1 cellular context compared by ENCODE assay signal in the genomic region with DNA sequence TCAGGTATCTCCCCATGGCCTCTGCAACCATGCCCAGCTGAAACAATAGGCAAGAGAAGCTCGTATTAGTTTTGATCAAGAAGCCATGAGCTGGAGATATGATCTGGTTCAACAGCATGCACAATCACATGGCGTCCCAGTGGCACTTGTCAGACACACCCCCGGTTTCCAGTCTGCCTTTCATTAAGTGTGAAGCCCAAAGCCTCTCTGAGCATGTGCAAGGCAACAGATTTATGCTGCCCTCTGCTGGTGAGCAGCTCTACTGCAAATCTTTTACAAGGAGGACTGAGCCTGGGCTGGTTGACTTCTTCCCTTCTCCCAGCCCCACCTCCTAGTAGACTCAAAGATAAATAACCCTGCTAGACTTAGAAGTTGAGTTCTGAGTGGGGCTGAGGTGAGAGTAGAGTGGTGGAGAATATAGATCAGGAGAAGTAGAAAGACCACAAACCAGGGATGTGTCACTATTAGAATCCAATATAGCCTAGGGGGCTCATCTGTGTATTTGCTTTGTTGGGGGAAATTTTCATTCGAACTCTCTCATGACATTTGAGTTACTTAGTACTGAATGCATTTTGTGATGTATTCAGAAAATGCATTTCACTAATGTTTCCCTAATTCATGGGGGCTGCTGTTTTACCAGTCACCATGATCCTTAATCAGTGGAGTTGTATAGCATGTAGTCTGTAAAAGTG.
A peak's percentile ranks its signal among the peaks of the same experiment; 100 is the strongest.
TF ChIP-seq lines count a peak whose summit lies in the region.

No MANE protein-coding gene starts in this region.

TF ChIP-seq in HepG2, 621 proteins besides CTCF, POLR2A, EP300 and RAD21 (continued from another document and continues in another):
- TF ChIP-seq TRAFD1 (CRISPR knock-in tag; IDR thresholded peaks at IDR 0.05; ENCODE audit: borderline replicate concordance) = no peak; the same call in 1 of the 2 replicates
- TF ChIP-seq KDM5B (CRISPR knock-in tag; IDR thresholded peaks at IDR 0.05; ENCODE audit: borderline replicate concordance) = no peak
- TF ChIP-seq MAFG (CRISPR knock-in tag; IDR thresholded peaks at IDR 0.05) = no peak
- TF ChIP-seq, protein P1, sequence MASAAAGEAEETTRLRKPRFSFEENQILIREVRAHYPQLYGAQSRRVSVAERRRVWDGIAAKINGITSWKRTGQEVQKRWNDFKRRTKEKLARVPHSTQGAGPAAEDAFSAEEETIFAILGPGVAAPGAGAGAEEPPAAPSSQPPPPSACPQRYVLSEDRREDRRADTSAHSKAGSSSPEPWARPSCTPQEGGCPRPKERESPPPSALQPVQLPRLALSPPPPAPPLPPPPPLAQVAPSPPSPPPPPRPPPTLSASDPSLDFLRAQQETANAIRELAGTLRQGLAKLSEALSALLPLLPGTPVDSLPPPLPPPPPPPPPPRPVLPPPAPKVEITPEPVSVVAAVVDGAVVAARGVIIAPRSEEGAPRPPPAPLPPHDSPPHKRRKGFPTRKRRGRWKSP (CRISPR knock-in tag; IDR thresholded peaks at IDR 0.05) = 0 out of 2 replicates have a peak, but pooled peaks have one; percentile 59
- TF ChIP-seq, protein P2, sequence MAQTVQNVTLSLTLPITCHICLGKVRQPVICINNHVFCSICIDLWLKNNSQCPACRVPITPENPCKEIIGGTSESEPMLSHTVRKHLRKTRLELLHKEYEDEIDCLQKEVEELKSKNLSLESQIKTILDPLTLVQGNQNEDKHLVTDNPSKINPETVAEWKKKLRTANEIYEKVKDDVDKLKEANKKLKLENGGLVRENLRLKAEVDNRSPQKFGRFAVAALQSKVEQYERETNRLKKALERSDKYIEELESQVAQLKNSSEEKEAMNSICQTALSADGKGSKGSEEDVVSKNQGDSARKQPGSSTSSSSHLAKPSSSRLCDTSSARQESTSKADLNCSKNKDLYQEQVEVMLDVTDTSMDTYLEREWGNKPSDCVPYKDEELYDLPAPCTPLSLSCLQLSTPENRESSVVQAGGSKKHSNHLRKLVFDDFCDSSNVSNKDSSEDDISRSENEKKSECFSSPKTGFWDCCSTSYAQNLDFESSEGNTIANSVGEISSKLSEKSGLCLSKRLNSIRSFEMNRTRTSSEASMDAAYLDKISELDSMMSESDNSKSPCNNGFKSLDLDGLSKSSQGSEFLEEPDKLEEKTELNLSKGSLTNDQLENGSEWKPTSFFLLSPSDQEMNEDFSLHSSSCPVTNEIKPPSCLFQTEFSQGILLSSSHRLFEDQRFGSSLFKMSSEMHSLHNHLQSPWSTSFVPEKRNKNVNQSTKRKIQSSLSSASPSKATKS (CRISPR knock-in tag; IDR thresholded peaks at IDR 0.05) = no peak
- no peak for TF ChIP-seq FOXK2 (IDR thresholded peaks at IDR 0.05)
- TF ChIP-seq, protein P3, sequence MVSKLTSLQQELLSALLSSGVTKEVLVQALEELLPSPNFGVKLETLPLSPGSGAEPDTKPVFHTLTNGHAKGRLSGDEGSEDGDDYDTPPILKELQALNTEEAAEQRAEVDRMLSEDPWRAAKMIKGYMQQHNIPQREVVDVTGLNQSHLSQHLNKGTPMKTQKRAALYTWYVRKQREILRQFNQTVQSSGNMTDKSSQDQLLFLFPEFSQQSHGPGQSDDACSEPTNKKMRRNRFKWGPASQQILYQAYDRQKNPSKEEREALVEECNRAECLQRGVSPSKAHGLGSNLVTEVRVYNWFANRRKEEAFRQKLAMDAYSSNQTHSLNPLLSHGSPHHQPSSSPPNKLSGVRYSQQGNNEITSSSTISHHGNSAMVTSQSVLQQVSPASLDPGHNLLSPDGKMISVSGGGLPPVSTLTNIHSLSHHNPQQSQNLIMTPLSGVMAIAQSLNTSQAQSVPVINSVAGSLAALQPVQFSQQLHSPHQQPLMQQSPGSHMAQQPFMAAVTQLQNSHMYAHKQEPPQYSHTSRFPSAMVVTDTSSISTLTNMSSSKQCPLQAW (CRISPR knock-in tag; IDR thresholded peaks at IDR 0.05) = 0 out of 2 replicates have a peak, but pooled peaks have one; percentile 46
- TF ChIP-seq JDP2 (CRISPR knock-in tag; IDR thresholded peaks at IDR 0.05; ENCODE audit: borderline replicate concordance) = no peak
- TF ChIP-seq ZNF737 (CRISPR knock-in tag; IDR thresholded peaks at IDR 0.05; ENCODE audit: borderline replicate concordance) = no peak
- TF ChIP-seq CREB1 (IDR thresholded peaks at IDR 0.05) = no peak
- no peak for TF ChIP-seq CREB1 (CRISPR knock-in tag; IDR thresholded peaks at IDR 0.05)
- peak in 1 of 2 experiments; percentile 20; a peak in 1 of 4 replicates for TF ChIP-seq NR2F1 (CRISPR knock-in tag; IDR thresholded peaks at IDR 0.05)
- no peak for TF ChIP-seq ZNF749 (CRISPR knock-in tag; IDR thresholded peaks at IDR 0.05; ENCODE audit: borderline replicate concordance)
- TF ChIP-seq ZNF776 (CRISPR knock-in tag; IDR thresholded peaks at IDR 0.05) = no peak
- no peak for TF ChIP-seq ISL2 (CRISPR knock-in tag; IDR thresholded peaks at IDR 0.05)
- no peak for TF ChIP-seq MAFF (IDR thresholded peaks at IDR 0.05; ENCODE audit: low read depth, low read length)
- no peak; the same call in 1 of the 2 replicates for TF ChIP-seq ELF1 (CRISPR knock-in tag; IDR thresholded peaks at IDR 0.05)
- TF ChIP-seq, protein P4, sequence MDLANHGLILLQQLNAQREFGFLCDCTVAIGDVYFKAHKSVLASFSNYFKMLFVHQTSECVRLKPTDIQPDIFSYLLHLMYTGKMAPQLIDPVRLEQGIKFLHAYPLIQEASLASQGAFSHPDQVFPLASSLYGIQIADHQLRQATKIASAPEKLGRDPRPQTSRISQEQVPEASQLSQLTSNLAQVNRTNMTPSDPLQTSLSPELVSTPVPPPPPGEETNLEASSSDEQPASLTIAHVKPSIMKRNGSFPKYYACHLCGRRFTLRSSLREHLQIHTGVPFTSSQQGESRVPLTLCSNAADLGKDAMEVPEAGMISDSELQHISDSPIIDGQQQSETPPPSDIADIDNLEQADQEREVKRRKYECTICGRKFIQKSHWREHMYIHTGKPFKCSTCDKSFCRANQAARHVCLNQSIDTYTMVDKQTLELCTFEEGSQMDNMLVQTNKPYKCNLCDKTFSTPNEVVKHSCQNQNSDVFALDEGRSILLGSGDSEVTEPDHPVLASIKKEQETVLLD (CRISPR knock-in tag; IDR thresholded peaks at IDR 0.05; ENCODE audit: low read depth) = no peak
- TF ChIP-seq TSC22D2 (CRISPR knock-in tag; IDR thresholded peaks at IDR 0.05; ENCODE audit: borderline replicate concordance) = peak; percentile 94; the same call in 1 of the 2 replicates
- no peak for TF ChIP-seq SYNCRIP (IDR thresholded peaks at IDR 0.05; ENCODE audit: insufficient read depth, low read depth, low read length)
- TF ChIP-seq, protein P5, sequence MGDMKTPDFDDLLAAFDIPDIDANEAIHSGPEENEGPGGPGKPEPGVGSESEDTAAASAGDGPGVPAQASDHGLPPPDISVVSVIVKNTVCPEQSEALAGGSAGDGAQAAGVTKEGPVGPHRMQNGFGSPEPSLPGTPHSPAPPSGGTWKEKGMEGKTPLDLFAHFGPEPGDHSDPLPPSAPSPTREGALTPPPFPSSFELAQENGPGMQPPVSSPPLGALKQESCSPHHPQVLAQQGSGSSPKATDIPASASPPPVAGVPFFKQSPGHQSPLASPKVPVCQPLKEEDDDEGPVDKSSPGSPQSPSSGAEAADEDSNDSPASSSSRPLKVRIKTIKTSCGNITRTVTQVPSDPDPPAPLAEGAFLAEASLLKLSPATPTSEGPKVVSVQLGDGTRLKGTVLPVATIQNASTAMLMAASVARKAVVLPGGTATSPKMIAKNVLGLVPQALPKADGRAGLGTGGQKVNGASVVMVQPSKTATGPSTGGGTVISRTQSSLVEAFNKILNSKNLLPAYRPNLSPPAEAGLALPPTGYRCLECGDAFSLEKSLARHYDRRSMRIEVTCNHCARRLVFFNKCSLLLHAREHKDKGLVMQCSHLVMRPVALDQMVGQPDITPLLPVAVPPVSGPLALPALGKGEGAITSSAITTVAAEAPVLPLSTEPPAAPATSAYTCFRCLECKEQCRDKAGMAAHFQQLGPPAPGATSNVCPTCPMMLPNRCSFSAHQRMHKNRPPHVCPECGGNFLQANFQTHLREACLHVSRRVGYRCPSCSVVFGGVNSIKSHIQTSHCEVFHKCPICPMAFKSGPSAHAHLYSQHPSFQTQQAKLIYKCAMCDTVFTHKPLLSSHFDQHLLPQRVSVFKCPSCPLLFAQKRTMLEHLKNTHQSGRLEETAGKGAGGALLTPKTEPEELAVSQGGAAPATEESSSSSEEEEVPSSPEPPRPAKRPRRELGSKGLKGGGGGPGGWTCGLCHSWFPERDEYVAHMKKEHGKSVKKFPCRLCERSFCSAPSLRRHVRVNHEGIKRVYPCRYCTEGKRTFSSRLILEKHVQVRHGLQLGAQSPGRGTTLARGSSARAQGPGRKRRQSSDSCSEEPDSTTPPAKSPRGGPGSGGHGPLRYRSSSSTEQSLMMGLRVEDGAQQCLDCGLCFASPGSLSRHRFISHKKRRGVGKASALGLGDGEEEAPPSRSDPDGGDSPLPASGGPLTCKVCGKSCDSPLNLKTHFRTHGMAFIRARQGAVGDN (CRISPR knock-in tag; IDR thresholded peaks at IDR 0.05) = no peak
- TF ChIP-seq ISX (CRISPR knock-in tag; conservative IDR thresholded peaks at IDR 0.05) = no peak
- TF ChIP-seq PRDM15 (CRISPR knock-in tag; IDR thresholded peaks at IDR 0.05) = no peak
- peak; percentile 58 for TF ChIP-seq KDM2A (CRISPR knock-in tag; IDR thresholded peaks at IDR 0.05; ENCODE audit: borderline replicate concordance, low read depth)
- TF ChIP-seq ZNF260 (CRISPR knock-in tag; IDR thresholded peaks at IDR 0.05; ENCODE audit: borderline replicate concordance, low read depth) = no peak
- peak; percentile 58 for TF ChIP-seq RXRB (CRISPR knock-in tag; IDR thresholded peaks at IDR 0.05; ENCODE audit: borderline replicate concordance)
- TF ChIP-seq ZBTB33 (CRISPR knock-in tag; IDR thresholded peaks at IDR 0.05) = no peak
- TF ChIP-seq ZNF660 (CRISPR knock-in tag; IDR thresholded peaks at IDR 0.05; ENCODE audit: borderline replicate concordance, low read depth) = no peak
- no peak for TF ChIP-seq ZNF414 (CRISPR knock-in tag; IDR thresholded peaks at IDR 0.05)
- no peak for TF ChIP-seq PHF20 (CRISPR knock-in tag; IDR thresholded peaks at IDR 0.05)
- no peak for TF ChIP-seq ATM (IDR thresholded peaks at IDR 0.05; ENCODE audit: borderline replicate concordance)
- 0 out of 2 replicates have a peak, but pooled peaks have one; percentile 37 for TF ChIP-seq TBX2 (CRISPR knock-in tag; IDR thresholded peaks at IDR 0.05; ENCODE audit: borderline replicate concordance)
- TF ChIP-seq ZNF619 (CRISPR knock-in tag; IDR thresholded peaks at IDR 0.05) = no peak
- TF ChIP-seq REXO4 (CRISPR knock-in tag; IDR thresholded peaks at IDR 0.05; ENCODE audit: borderline replicate concordance) = no peak
- TF ChIP-seq GZF1 (CRISPR knock-in tag; IDR thresholded peaks at IDR 0.05) = no peak
- TF ChIP-seq RARG (CRISPR knock-in tag; IDR thresholded peaks at IDR 0.05; ENCODE audit: low read depth) = no peak
- no peak; the same call in 1 of the 2 replicates for TF ChIP-seq ZNF274 (CRISPR knock-in tag; IDR thresholded peaks at IDR 0.05)
